In the genomic region with DNA sequence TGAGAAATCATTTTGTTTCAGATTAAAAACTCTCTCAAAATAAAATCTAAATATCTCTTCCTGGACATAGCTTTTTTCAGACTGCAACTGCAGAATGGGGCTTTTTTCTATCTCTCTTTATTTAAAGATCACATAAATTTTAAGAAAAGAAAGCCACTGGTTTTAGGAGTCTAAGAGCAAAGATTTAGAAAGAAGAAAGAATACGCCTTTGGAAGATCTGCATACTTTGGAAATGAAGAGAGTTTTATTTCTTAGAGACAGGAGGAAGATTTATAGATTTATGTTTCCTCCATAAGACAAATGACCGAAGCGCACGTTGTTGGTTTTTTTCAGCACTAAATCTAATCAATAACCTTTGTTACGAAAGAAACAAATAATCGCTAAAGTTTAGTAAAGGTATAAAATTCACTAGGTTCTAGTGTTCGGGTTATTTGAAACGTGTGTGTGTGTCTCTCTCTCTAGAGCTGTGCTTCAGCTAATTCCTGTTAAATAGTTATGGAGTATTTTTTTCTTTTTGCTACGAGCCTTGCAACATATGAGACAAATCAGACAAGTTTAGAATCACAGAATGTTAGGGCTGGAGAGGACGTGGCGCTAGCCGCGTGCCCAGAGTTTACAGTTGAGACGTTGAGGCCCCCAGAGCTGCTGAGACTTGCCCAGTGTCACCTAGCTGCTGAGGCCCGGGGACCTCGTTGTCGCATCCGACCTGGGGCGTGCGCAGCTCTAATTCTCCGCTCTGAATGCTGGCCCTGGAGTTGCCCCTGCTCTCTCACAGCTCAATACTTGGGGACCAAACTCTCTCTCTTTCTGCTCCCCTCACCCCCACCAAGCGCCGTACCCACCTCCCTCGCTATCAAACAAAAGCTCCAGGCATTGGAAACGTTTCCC, we compare ENCODE assay signal across 9 cellular contexts.
DNase-seq lines count a peak whose midpoint lies in the region; ATAC-seq and FAIRE-seq lines count a peak whose summit lies in the region.
"Had no signal": no experiment of that assay in that cellular context is flagged by ENCODE, and none has a peak within 500 bp of the region (broad histone marks: within the 10 kb centered on the region; RNA-seq: fewer than 3 reads in every experiment).

No MANE protein-coding gene starts in this region.

- H3K9me3 Mint-ChIP-seq in activated naive CD8-positive, alpha-beta T cell treated with anti-CD3 and anti-CD28 coated beads, Interleukin-2, amount 10 ng/mL, durations not matched to agents 7 days and 5 days: no peaks in the 10 kb centered on the region
- peaks cover 1 to 3% of the 10 kb centered on the region in 2 donors for H3K9me3 Mint-ChIP-seq in stimulated activated naive B cell treated with anti-CD40 and anti-IgM and Interleukin-4, amounts not matched to agents 10 μg/mL and 1 μg/mL and 100 μg/mL, for 72 hours
- H3K9me3 Mint-ChIP-seq: dendritic cell treated with granulocyte-macrophage colony-stimulating factor and Interleukin-4, amounts not matched to agents 40 ng/mL and 50 ng/mL, for 4 days had no signal

- ATAC-seq in activated naive CD8-positive, alpha-beta T cell treated with anti-CD3 and anti-CD28 coated beads, Interleukin-2, amount 10 ng/mL, durations not matched to agents 7 days and 5 days (ENCODE audit: low read depth): peak; percentile 49
- ATAC-seq in stimulated activated naive B cell treated with anti-CD40 and anti-IgM and Interleukin-4, amounts not matched to agents 10 μg/mL and 1 μg/mL and 100 μg/mL, for 72 hours (replicated peaks): no peak
- ATAC-seq in HG02623 (IDR thresholded peaks at IDR 0.05; ENCODE audit: unreplicated experiment): no peak

- FAIRE-seq in small intestine (lab: Jason Lieb, UNC) (no peak), RCC 7860 (lab: Jason Lieb, UNC) (no peak)

- 5 to 14% (median 11%) methylated on average over 24 to 25 of the region's 25 CpGs for WGBS in small intestine, 3 donors

- H3K4me3 Mint-ChIP-seq in activated naive CD8-positive, alpha-beta T cell treated with anti-CD3 and anti-CD28 coated beads, Interleukin-2, amount 10 ng/mL, durations not matched to agents 7 days and 5 days: peak overlapping the region; percentile 77
- H3K4me3 Mint-ChIP-seq in stimulated activated naive B cell treated with anti-CD40 and anti-IgM and Interleukin-4, amounts not matched to agents 10 μg/mL and 1 μg/mL and 100 μg/mL, for 72 hours: no peak overlapping the region
- H3K4me3 Mint-ChIP-seq: dendritic cell treated with granulocyte-macrophage colony-stimulating factor and Interleukin-4, amounts not matched to agents 40 ng/mL and 50 ng/mL, for 4 days had no signal

- peak overlapping the region; percentile 13 for H3K9ac ChIP-seq in HUES6 (ENCODE audit: low read length)
- no peak overlapping the region for H3K9ac ChIP-seq in iPS-20b (ENCODE audit: low read depth, low read length)

- H3K4me1 ChIP-seq in HUES6 (ENCODE audit: control insufficient read depth, insufficient read depth, low read length): peaks cover 22% of the 10 kb centered on the region
- H3K4me1 ChIP-seq in iPS-20b (ENCODE audit: insufficient read depth, low read length): peaks cover 7% of the 10 kb centered on the region
- peaks cover 3 to 4% of the 10 kb centered on the region in 2 donors for H3K4me1 ChIP-seq in small intestine (ENCODE audit: control insufficient read depth in 2 of 2, insufficient read depth in 1 of 2, low read depth in 1 of 2, low read length in 1 of 2)

- H3K27ac ChIP-seq in HUES6 (ENCODE audit: low read depth, low read length): no peak overlapping the region
- no peak overlapping the region for H3K27ac ChIP-seq in iPS-20b (ENCODE audit: low read length)
- H3K27ac ChIP-seq in small intestine (ENCODE audit: low read depth in 1 of 2, low read length in 1 of 2): peak overlapping the region; percentile 94 to 99

- peak overlapping the region; percentile 48 for H3K27ac Mint-ChIP-seq in activated naive CD8-positive, alpha-beta T cell treated with anti-CD3 and anti-CD28 coated beads, Interleukin-2, amount 10 ng/mL, durations not matched to agents 7 days and 5 days
- no peak overlapping the region for H3K27ac Mint-ChIP-seq in stimulated activated naive B cell treated with anti-CD40 and anti-IgM and Interleukin-4, amounts not matched to agents 10 μg/mL and 1 μg/mL and 100 μg/mL, for 72 hours
- H3K27ac Mint-ChIP-seq: dendritic cell treated with granulocyte-macrophage colony-stimulating factor and Interleukin-4, amounts not matched to agents 40 ng/mL and 50 ng/mL, for 4 days had no signal

- POLR2A ChIA-PET in activated naive CD8-positive, alpha-beta T cell treated with anti-CD3 and anti-CD28 coated beads, Interleukin-2, amount 10 ng/mL, durations not matched to agents 7 days and 5 days (lab: Charles Lee): interaction anchor here (1.2 kb wide), 1 partner anchor 12 kb away, joined by 4 read pairs; no protein-coding TSS in a partner anchor

- no peaks in the 10 kb centered on the region for H3K36me3 ChIP-seq in HUES6 (ENCODE audit: control insufficient read depth, insufficient read depth, low read length)
- H3K36me3 ChIP-seq in iPS-20b (ENCODE audit: insufficient read depth, low read depth, low read length): no peaks in the 10 kb centered on the region
- H3K36me3 ChIP-seq in small intestine (ENCODE audit: control insufficient read depth in 2 of 2, insufficient read depth in 2 of 2, low read length in 2 of 2): no peaks in the 10 kb centered on the region

- H3K36me3 Mint-ChIP-seq in activated naive CD8-positive, alpha-beta T cell treated with anti-CD3 and anti-CD28 coated beads, Interleukin-2, amount 10 ng/mL, durations not matched to agents 7 days and 5 days: no peaks in the 10 kb centered on the region
- H3K36me3 Mint-ChIP-seq in stimulated activated naive B cell treated with anti-CD40 and anti-IgM and Interleukin-4, amounts not matched to agents 10 μg/mL and 1 μg/mL and 100 μg/mL, for 72 hours: no peaks in the 10 kb centered on the region

- H3K4me1 Mint-ChIP-seq in activated naive CD8-positive, alpha-beta T cell treated with anti-CD3 and anti-CD28 coated beads, Interleukin-2, amount 10 ng/mL, durations not matched to agents 7 days and 5 days: peaks cover 35% of the 10 kb centered on the region
- H3K4me1 Mint-ChIP-seq in stimulated activated naive B cell treated with anti-CD40 and anti-IgM and Interleukin-4, amounts not matched to agents 10 μg/mL and 1 μg/mL and 100 μg/mL, for 72 hours: peaks cover 0 to 1% of the 10 kb centered on the region in 2 donors

- no peaks in the 10 kb centered on the region for H3K9me3 ChIP-seq in HUES6 (ENCODE audit: control insufficient read depth, insufficient read depth, low read depth, low read length)
- H3K9me3 ChIP-seq in iPS-20b (ENCODE audit: insufficient read depth, low read depth, low read length): no peaks in the 10 kb centered on the region
- H3K9me3 ChIP-seq in small intestine (ENCODE audit: control insufficient read depth, low read depth): no peaks in the 10 kb centered on the region

- H3K27me3 ChIP-seq in HUES6 (ENCODE audit: control insufficient read depth, insufficient read depth, low read length) (peaks cover 82% of the 10 kb centered on the region), iPS-20b (ENCODE audit: insufficient read depth, low read length) (peaks cover 96% of the 10 kb centered on the region), small intestine (ENCODE audit: control insufficient read depth in 2 of 2, insufficient read depth in 2 of 2, low read length in 2 of 2) (peaks cover 0 to 4% of the 10 kb centered on the region in 2 donors)

- peak overlapping the region; percentile 64 for H3K4me3 ChIP-seq in HUES6 (ENCODE audit: low read depth, low read length)
- H3K4me3 ChIP-seq in iPS-20b (ENCODE audit: low read length): peak overlapping the region; percentile 67
- H3K4me3 ChIP-seq in small intestine (ENCODE audit: low read depth in 1 of 2, low read length in 2 of 2): peak overlapping the region; percentile 37 to 87

- DNase-seq in activated naive CD8-positive, alpha-beta T cell treated with anti-CD3 and anti-CD28 coated beads, Interleukin-2, amount 10 ng/mL, durations not matched to agents 7 days and 5 days: peak; percentile 46
- DNase-seq in small intestine (peak; percentile 49), RCC 7860 (ENCODE audit: low spot score) (no peak)
- DNase-seq in stimulated activated naive B cell treated with anti-CD40 and anti-IgM and Interleukin-4, amounts not matched to agents 10 μg/mL and 1 μg/mL and 100 μg/mL, for 72 hours: no peak
- no peak for DNase-seq in central memory CD4-positive, alpha-beta T cell

- H3K27me3 Mint-ChIP-seq in activated naive CD8-positive, alpha-beta T cell treated with anti-CD3 and anti-CD28 coated beads, Interleukin-2, amount 10 ng/mL, durations not matched to agents 7 days and 5 days: peaks cover 37% of the 10 kb centered on the region
- peaks cover 47 to 49% of the 10 kb centered on the region in 2 donors for H3K27me3 Mint-ChIP-seq in stimulated activated naive B cell treated with anti-CD40 and anti-IgM and Interleukin-4, amounts not matched to agents 10 μg/mL and 1 μg/mL and 100 μg/mL, for 72 hours

Comparison
In these comparisons a context has a peak if more than half of its experiments do, and no peak if none do; other contexts are left out.
1. H3K27ac ChIP-seq: peak in small intestine (2 of 2); none in HUES6 (single experiment) and iPS-20b (single experiment).
2. DNase-seq: peak in activated naive CD8-positive, alpha-beta T cell treated with anti-CD3 and anti-CD28 coated beads, Interleukin-2, amount 10 ng/mL, durations not matched to agents 7 days and 5 days (single experiment) and small intestine (single experiment); none in stimulated activated naive B cell treated with anti-CD40 and anti-IgM and Interleukin-4, amounts not matched to agents 10 μg/mL and 1 μg/mL and 100 μg/mL, for 72 hours (single experiment), RCC 7860 (single experiment) and central memory CD4-positive, alpha-beta T cell (single experiment).
3. Peak in every context shown above with its lines, with median percentiles within 50 percentile points of each other: H3K4me3 ChIP-seq.